Comparison of ENCODE assay signal across 14 cellular contexts in genomic region chr4:37653601-37654000, GRCh38. TPM values are rescaled to one million over a fixed set of nuclear protein-coding genes. Genes with fewer than 3 reads are reported as not detected.
DNase-seq lines count a peak whose midpoint lies in the region; ATAC-seq, FAIRE-seq and TF ChIP-seq lines count a peak whose summit lies in the region.
"Had no signal": no experiment of that assay in that cellular context is flagged by ENCODE, and none has a peak within 500 bp of the region (broad histone marks: within the 10 kb centered on the region; RNA-seq: fewer than 3 reads in every experiment).

No MANE protein-coding gene starts in this region.

- no peak overlapping the region for H3K9ac ChIP-seq in endodermal cell (ENCODE audit: extremely low read depth, low read length, poor library complexity, severe bottlenecking)

- WGBS in endodermal cell (ENCODE audit: insufficient coverage in 1 of 2, insufficient read length in 1 of 2), 2 experiments, result 67 to 100% methylated on average over 1 of the region's 1 CpG
- WGBS in body of pancreas, 2 donors, result 80 to 88% methylated on average over 1 of the region's 1 CpG

- H3F3A ChIP-seq in GM23338 (replicated peaks; ENCODE audit: low read depth), result no peaks in the 10 kb centered on the region

- intact Hi-C loops in body of pancreas (cut with DNase I), result no loop called here

- no peak overlapping the region for H3K27ac Mint-ChIP-seq in GM23338
- no peak overlapping the region for H3K27ac Mint-ChIP-seq in endodermal cell
- H3K27ac Mint-ChIP-seq: activated naive CD8-positive, alpha-beta T cell; mesothelial cell of epicardium; stimulated activated naive B cell treated with anti-CD40 and anti-IgM and Interleukin-4, amounts not matched to agents 10 μg/mL and 1 μg/mL and 100 μg/mL, for 72 hours had no signal

- no peaks in the 10 kb centered on the region; the same call in 1 of the 2 replicates for H3K9me2 ChIP-seq in GM23338 (ENCODE audit: insufficient read depth)

- no peak overlapping the region for H2AFZ ChIP-seq in GM23338

- peak overlapping the region; percentile 39 for H3K4me2 ChIP-seq in GM23338

- H3K27ac ChIP-seq in GM23338 (ENCODE audit: low read depth), result 0 out of 2 replicates have a peak overlapping the region, but pooled peaks have one; percentile 11
- H3K27ac ChIP-seq in endodermal cell (ENCODE audit: low read depth, low read length), result no peak overlapping the region
- H3K27ac ChIP-seq in body of pancreas, result no peak overlapping the region
- H3K27ac ChIP-seq: esophagus squamous epithelium had no signal

- H3K4me1 Mint-ChIP-seq in GM23338 (peaks cover 39% of the 10 kb centered on the region), endodermal cell (peaks cover 22% of the 10 kb centered on the region)
- H3K4me1 Mint-ChIP-seq: mesothelial cell of epicardium had no signal

- H3K9me3 ChIP-seq in endodermal cell (ENCODE audit: control insufficient read depth, low read length), result peaks cover 32% of the 10 kb centered on the region
- no peaks in the 10 kb centered on the region for H3K9me3 ChIP-seq in body of pancreas

- no peaks in the 10 kb centered on the region; the same call in 1 of the 2 replicates for H4K20me1 ChIP-seq in GM23338 (replicated peaks; ENCODE audit: insufficient read depth)

- peak; percentile 83 for ATAC-seq in GM23338
- no peak for ATAC-seq in HG03139 (IDR thresholded peaks at IDR 0.05; ENCODE audit: unreplicated experiment)
- no peak for ATAC-seq in body of pancreas
- ATAC-seq: stimulated activated naive B cell treated with anti-CD40 and anti-IgM and Interleukin-4, amounts not matched to agents 10 μg/mL and 1 μg/mL and 100 μg/mL, for 72 hours had no signal

- DNase-seq in COR-L47 (lab: John Stamatoyannopoulos, UW) (peak; percentile 64), GM23338 (ENCODE audit: low spot score) (peak; percentile 48), NCI-H69 (lab: John Stamatoyannopoulos, UW) (peak; percentile 91), endodermal cell (peak; percentile 72), body of pancreas (no peak), HTR-8/SVneo (ENCODE audit: insufficient read length, low spot score) (no peak)
- no peak for DNase-seq in stimulated activated naive CD4-positive, alpha-beta T cell treated with Interleukin-2 at 50 U/mL for 16 hours (lab: John Stamatoyannopoulos, UW)
- DNase-seq: esophagus squamous epithelium; NCI-H187 treated with DMSO at 0.1 percent for 48 hours; stimulated activated CD4-positive, alpha-beta T cell treated with anti-CD3 and anti-CD28 coated beads, Interleukin-2, amount 100 ng/mL, for 48 hours; stimulated activated naive B cell treated with anti-CD40 and anti-IgM and Interleukin-4, amounts not matched to agents 10 μg/mL and 1 μg/mL and 100 μg/mL, for 72 hours had no signal

- H3K4me1 ChIP-seq in GM23338 (ENCODE audit: insufficient read depth) (peaks cover 41% of the 10 kb centered on the region), endodermal cell (ENCODE audit: control insufficient read depth, insufficient read depth, low read length) (peaks cover 7% of the 10 kb centered on the region), body of pancreas (peaks cover 3% of the 10 kb centered on the region)

- no peak for TF ChIP-seq POLR2A in body of pancreas (IDR thresholded peaks at IDR 0.05)

- no peak overlapping the region; the same call in 2 of the 3 replicates for H3K4me3 Mint-ChIP-seq in GM23338
- no peak overlapping the region for H3K4me3 Mint-ChIP-seq in endodermal cell
- H3K4me3 Mint-ChIP-seq: activated naive CD8-positive, alpha-beta T cell; mesothelial cell of epicardium; stimulated activated naive B cell treated with anti-CD40 and anti-IgM and Interleukin-4, amounts not matched to agents 10 μg/mL and 1 μg/mL and 100 μg/mL, for 72 hours had no signal

- FAIRE-seq in HTR-8/SVneo (lab: Jason Lieb, UNC), result no peak

- H3K79me2 ChIP-seq in GM23338 (replicated peaks; ENCODE audit: insufficient read depth), result peaks cover under 1% of the 10 kb centered on the region; the same call in 1 of the 2 replicates

- peaks cover 7% of the 10 kb centered on the region for H3K27me3 Mint-ChIP-seq in GM23338 (ENCODE audit: insufficient read depth, low read depth, poor library complexity)
- peaks cover 2% of the 10 kb centered on the region for H3K27me3 Mint-ChIP-seq in endodermal cell (ENCODE audit: insufficient read depth)
- H3K27me3 Mint-ChIP-seq: activated naive CD8-positive, alpha-beta T cell; stimulated activated naive B cell treated with anti-CD40 and anti-IgM and Interleukin-4, amounts not matched to agents 10 μg/mL and 1 μg/mL and 100 μg/mL, for 72 hours had no signal

- H3K36me3 Mint-ChIP-seq in GM23338 (ENCODE audit: low read depth) (peaks cover 37% of the 10 kb centered on the region; the same call in 2 of the 3 replicates), endodermal cell (ENCODE audit: low read depth) (peaks cover 12% of the 10 kb centered on the region)

- TF ChIP-seq CTCF in GM23338 (conservative IDR thresholded peaks at IDR 0.05; ENCODE audit: low read depth in 2 of 2), result no peak
- no peak for TF ChIP-seq CTCF in endodermal cell (conservative IDR thresholded peaks at IDR 0.05)
- TF ChIP-seq CTCF in body of pancreas (IDR thresholded peaks at IDR 0.05), result no peak

- H3K9me3 Mint-ChIP-seq in GM23338 (peaks cover 24% of the 10 kb centered on the region), endodermal cell (peaks cover 27% of the 10 kb centered on the region)

- H3K36me3 ChIP-seq in GM23338 (ENCODE audit: insufficient read depth) (no peaks in the 10 kb centered on the region), endodermal cell (ENCODE audit: control insufficient read depth, insufficient read depth, low read length) (peaks cover 5% of the 10 kb centered on the region), body of pancreas (replicated peaks in 1 of 2; ENCODE audit: insufficient read depth in 1 of 2, low read depth in 2 of 2) (no peaks in the 10 kb centered on the region)

- no peak overlapping the region; the same call in 1 of the 2 replicates for H3K4me3 ChIP-seq in GM23338
- H3K4me3 ChIP-seq in endodermal cell (ENCODE audit: low read length), result no peak overlapping the region
- H3K4me3 ChIP-seq in body of pancreas, result no peak overlapping the region
- H3K4me3 ChIP-seq: esophagus squamous epithelium had no signal

- H3K27me3 ChIP-seq in GM23338 (ENCODE audit: insufficient read depth), result no peaks in the 10 kb centered on the region
- no peaks in the 10 kb centered on the region for H3K27me3 ChIP-seq in endodermal cell (ENCODE audit: control insufficient read depth, insufficient read depth, low read length, poor library complexity, severe bottlenecking)
- H3K27me3 ChIP-seq in body of pancreas, result no peaks in the 10 kb centered on the region
- H3K27me3 ChIP-seq: esophagus squamous epithelium had no signal

TF ChIP-seq in GM23338, 12 proteins besides CTCF, POLR2A, EP300 and RAD21 (continues in another document):
- TF ChIP-seq JUNB (IDR thresholded peaks at IDR 0.05; ENCODE audit: unreplicated experiment) (no peak), ETS1 (IDR thresholded peaks at IDR 0.05) (peak; percentile 42; the same call in 1 of the 2 replicates), EZH2phosphoT487 (IDR thresholded peaks at IDR 0.05; ENCODE audit: unreplicated experiment) (no peak), EZH2 (IDR thresholded peaks at IDR 0.05; ENCODE audit: low read depth, unreplicated experiment) (no peak), REST (IDR thresholded peaks at IDR 0.05; ENCODE audit: unreplicated experiment) (no peak), CREB1 (CRISPR knock-in tag; IDR thresholded peaks at IDR 0.05; ENCODE audit: low read depth) (no peak), ZNF114 (CRISPR knock-in tag; IDR thresholded peaks at IDR 0.05) (no peak)

RNA-seq across cellular contexts. Expression of gene RELL1, which starts 32.6 kb away (rescaled TPM):
- total RNA-seq in GM23338 (2014; rRNA removed; shearing (Covaris generic)), result 27.0 and 28.5 TPM in 2 replicates
- polyA plus RNA-seq in GM23338 (2016; fragmentation: Nextera tagmentation; extraction: Ambion mirVana), result 1.9 and 2.8 TPM in 2 replicates
- total RNA-seq in endodermal cell (10 to 100 TPM; 12.1 to 12.3 TPM), body of pancreas (10 to 100 TPM; 12.5 to 15.0 TPM)
- 7.9 TPM for polyA plus RNA-seq in endodermal cell (2013, experiment 1 of 2)
- polyA plus RNA-seq in endodermal cell (2013, experiment 2 of 2), result 8.0 TPM

Comparison
In these comparisons a context has a peak if more than half of its experiments do, and no peak if none do; other contexts are left out.
1. DNase-seq: peak in COR-L47 (single experiment), GM23338 (single experiment), NCI-H69 (single experiment) and endodermal cell (single experiment); none in stimulated activated naive CD4-positive, alpha-beta T cell treated with Interleukin-2 at 50 U/mL for 16 hours (single experiment), body of pancreas (0 of 4) and HTR-8/SVneo (single experiment).